ENCODE assay signal across 11 cellular contexts in genomic region chr4:172225457-172225856, GRCh38.
"Had no signal": no experiment of that assay in that cellular context is flagged by ENCODE, and none has a peak within 500 bp of the region (broad histone marks: within the 10 kb centered on the region; RNA-seq: fewer than 3 reads in every experiment).

No MANE protein-coding gene starts in this region.

- FAIRE-seq: H1, H54 had no signal

- H3K27ac ChIP-seq: GM23248 had no signal

- H3K9ac ChIP-seq: GM23248 had no signal

- H3K4me3 ChIP-seq: GM23248, GM23338, HAP-1 had no signal

- H3K9me3 ChIP-seq: HAP-1 had no signal

- H3K4me2 ChIP-seq: GM23338 had no signal

- H3K4me1 ChIP-seq: HAP-1 had no signal

- DNase-seq: GM23248, GOT3, H7, H9, HCEC 1CT, HFFc6 had no signal

- H3K36me3 ChIP-seq: HAP-1 had no signal

- ATAC-seq: GM23338, HCT116 had no signal
